In genomic region chr3:100503450-100503849, GRCh38 we compare ENCODE assay signal across 14 cellular contexts.
"Had no signal": no experiment of that assay in that cellular context is flagged by ENCODE, and none has a peak within 500 bp of the region (broad histone marks: within the 10 kb centered on the region; RNA-seq: fewer than 3 reads in every experiment).

No MANE protein-coding gene starts in this region.

- H3K4me1 ChIP-seq: body of pancreas, gastrocnemius medialis had no signal

- ATAC-seq: body of pancreas, gastrocnemius medialis, left lobe of liver, natural killer cell, right cardiac atrium, WTC11 had no signal

- H3K36me3 ChIP-seq: gastrocnemius medialis had no signal

- H3K4me3 ChIP-seq: body of pancreas, gastrocnemius medialis had no signal

- DNase-seq: activated CD4-positive, alpha-beta T cell treated with anti-CD3 and anti-CD28 coated beads, Interleukin-2, amount 10 ng/mL, durations not matched to agents 24 days and 14 days; activated CD8-positive, alpha-beta memory T cell treated with anti-CD3 and anti-CD28 coated beads for 24 hours; body of pancreas; central memory CD4-positive, alpha-beta T cell; cortex of kidney; effector memory CD4-positive, alpha-beta T cell; gastrocnemius medialis; islet precursor cell; natural killer cell; nucleus accumbens; right cardiac atrium; small intestine had no signal

- H3K9me3 ChIP-seq: gastrocnemius medialis had no signal

- H3K27me3 ChIP-seq: body of pancreas, gastrocnemius medialis had no signal

- H3K27ac ChIP-seq: body of pancreas, gastrocnemius medialis had no signal
